Comparison of ENCODE assay signal across 1 cellular context in the genomic region with DNA sequence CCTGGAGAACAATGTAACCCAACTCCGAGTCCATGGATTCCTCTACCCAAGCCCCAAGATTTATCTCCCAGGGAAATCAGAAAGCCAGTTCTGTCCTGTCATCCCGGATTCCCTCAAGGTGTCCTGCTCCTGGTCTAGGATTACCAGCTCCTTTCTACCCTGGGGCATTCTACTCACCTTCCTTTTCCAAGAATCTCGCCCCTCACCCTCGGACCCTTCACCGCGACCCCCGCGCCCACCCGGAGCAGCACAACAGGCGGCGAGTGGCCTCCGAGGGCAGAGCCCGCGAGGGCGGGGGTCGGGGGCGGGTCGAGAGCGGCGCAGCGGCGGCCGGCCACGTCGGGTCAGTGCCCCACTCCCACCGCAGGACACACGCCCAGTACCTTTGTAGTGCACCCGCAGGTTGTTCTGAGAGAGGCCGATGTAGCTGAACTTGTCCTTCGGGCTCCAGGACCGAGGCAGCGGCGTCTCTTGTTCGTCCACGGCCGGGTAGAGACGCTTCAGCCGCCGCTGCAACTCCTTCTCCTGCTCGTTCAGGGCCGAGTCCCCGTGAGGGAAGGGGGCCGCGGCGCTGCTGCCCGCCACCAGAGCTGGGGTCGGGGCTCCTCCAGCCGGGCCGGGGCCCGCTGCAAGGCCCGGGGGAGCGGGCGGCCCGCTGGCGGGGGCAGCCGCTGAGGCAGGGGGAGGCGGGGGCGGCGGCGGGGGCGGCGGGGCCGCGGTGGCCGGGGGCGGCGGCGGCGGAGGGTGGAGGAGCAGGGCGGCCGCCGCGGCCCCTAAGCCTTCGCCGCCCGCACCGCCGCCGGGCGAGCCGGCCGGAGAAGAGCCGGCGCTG.
TF ChIP-seq lines count a peak whose summit lies in the region.

No MANE protein-coding gene starts in this region.

TF ChIP-seq in WTC11, 78 proteins besides CTCF, POLR2A, EP300 and RAD21 (continued from another document):
- TF ChIP-seq, protein P1, sequence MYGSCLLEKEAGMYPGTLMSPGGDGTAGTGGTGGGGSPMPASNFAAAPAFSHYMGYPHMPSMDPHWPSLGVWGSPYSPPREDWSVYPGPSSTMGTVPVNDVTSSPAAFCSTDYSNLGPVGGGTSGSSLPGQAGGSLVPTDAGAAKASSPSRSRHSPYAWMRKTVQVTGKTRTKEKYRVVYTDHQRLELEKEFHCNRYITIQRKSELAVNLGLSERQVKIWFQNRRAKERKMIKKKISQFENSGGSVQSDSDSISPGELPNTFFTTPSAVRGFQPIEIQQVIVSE (CRISPR knock-in tag; IDR thresholded peaks at IDR 0.05; ENCODE audit: borderline replicate concordance), result no peak
- TF ChIP-seq NFATC4 (CRISPR knock-in tag; IDR thresholded peaks at IDR 0.05) (no peak), ZNF416 (CRISPR knock-in tag; IDR thresholded peaks at IDR 0.05) (no peak), OVOL2 (CRISPR knock-in tag; IDR thresholded peaks at IDR 0.05; ENCODE audit: borderline replicate concordance) (no peak), HMGA2 (CRISPR knock-in tag; IDR thresholded peaks at IDR 0.05) (no peak)
- TF ChIP-seq, protein P2, sequence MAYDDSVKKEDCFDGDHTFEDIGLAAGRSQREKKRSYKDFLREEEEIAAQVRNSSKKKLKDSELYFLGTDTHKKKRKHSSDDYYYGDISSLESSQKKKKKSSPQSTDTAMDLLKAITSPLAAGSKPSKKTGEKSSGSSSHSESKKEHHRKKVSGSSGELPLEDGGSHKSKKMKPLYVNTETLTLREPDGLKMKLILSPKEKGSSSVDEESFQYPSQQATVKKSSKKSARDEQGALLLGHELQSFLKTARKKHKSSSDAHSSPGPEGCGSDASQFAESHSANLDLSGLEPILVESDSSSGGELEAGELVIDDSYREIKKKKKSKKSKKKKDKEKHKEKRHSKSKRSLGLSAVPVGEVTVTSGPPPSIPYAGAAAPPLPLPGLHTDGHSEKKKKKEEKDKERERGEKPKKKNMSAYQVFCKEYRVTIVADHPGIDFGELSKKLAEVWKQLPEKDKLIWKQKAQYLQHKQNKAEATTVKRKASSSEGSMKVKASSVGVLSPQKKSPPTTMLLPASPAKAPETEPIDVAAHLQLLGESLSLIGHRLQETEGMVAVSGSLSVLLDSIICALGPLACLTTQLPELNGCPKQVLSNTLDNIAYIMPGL (CRISPR knock-in tag; IDR thresholded peaks at IDR 0.05), result no peak
- TF ChIP-seq, protein P3, sequence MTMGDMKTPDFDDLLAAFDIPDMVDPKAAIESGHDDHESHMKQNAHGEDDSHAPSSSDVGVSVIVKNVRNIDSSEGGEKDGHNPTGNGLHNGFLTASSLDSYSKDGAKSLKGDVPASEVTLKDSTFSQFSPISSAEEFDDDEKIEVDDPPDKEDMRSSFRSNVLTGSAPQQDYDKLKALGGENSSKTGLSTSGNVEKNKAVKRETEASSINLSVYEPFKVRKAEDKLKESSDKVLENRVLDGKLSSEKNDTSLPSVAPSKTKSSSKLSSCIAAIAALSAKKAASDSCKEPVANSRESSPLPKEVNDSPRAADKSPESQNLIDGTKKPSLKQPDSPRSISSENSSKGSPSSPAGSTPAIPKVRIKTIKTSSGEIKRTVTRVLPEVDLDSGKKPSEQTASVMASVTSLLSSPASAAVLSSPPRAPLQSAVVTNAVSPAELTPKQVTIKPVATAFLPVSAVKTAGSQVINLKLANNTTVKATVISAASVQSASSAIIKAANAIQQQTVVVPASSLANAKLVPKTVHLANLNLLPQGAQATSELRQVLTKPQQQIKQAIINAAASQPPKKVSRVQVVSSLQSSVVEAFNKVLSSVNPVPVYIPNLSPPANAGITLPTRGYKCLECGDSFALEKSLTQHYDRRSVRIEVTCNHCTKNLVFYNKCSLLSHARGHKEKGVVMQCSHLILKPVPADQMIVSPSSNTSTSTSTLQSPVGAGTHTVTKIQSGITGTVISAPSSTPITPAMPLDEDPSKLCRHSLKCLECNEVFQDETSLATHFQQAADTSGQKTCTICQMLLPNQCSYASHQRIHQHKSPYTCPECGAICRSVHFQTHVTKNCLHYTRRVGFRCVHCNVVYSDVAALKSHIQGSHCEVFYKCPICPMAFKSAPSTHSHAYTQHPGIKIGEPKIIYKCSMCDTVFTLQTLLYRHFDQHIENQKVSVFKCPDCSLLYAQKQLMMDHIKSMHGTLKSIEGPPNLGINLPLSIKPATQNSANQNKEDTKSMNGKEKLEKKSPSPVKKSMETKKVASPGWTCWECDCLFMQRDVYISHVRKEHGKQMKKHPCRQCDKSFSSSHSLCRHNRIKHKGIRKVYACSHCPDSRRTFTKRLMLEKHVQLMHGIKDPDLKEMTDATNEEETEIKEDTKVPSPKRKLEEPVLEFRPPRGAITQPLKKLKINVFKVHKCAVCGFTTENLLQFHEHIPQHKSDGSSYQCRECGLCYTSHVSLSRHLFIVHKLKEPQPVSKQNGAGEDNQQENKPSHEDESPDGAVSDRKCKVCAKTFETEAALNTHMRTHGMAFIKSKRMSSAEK (CRISPR knock-in tag; IDR thresholded peaks at IDR 0.05; ENCODE audit: borderline replicate concordance), result no peak
- TF ChIP-seq, protein P4, sequence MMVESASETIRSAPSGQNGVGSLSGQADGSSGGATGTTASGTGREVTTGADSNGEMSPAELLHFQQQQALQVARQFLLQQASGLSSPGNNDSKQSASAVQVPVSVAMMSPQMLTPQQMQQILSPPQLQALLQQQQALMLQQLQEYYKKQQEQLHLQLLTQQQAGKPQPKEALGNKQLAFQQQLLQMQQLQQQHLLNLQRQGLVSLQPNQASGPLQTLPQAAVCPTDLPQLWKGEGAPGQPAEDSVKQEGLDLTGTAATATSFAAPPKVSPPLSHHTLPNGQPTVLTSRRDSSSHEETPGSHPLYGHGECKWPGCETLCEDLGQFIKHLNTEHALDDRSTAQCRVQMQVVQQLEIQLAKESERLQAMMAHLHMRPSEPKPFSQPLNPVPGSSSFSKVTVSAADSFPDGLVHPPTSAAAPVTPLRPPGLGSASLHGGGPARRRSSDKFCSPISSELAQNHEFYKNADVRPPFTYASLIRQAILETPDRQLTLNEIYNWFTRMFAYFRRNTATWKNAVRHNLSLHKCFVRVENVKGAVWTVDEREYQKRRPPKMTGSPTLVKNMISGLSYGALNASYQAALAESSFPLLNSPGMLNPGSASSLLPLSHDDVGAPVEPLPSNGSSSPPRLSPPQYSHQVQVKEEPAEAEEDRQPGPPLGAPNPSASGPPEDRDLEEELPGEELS (CRISPR knock-in tag; IDR thresholded peaks at IDR 0.05), result peak; percentile 68; the same call in 1 of the 2 replicates
TF ChIP-seq in WTC11: peak in this region for 4.
